ENCODE assay signal across 1 cellular context in genomic region chr4:119284876-119285611, GRCh38.
TF ChIP-seq lines count a peak whose summit lies in the region.

No MANE protein-coding gene starts in this region.

TF ChIP-seq in GM12878, 131 proteins besides CTCF, POLR2A, EP300 and RAD21 (continued from another document):
- TF ChIP-seq ZBTB11 (CRISPR knock-in tag; IDR thresholded peaks at IDR 0.05) = no peak
- no peak for TF ChIP-seq PRDM15 (CRISPR knock-in tag; IDR thresholded peaks at IDR 0.05)
